1 cellular context compared by ENCODE assay signal in genomic region chr9:137086531-137087408, GRCh38.
TF ChIP-seq lines count a peak whose summit lies in the region.

Gene MAN1B1 (plus strand): TSS chr9:137086985. CDS start chr9:137087000, 15 bp downstream.

TF ChIP-seq in HepG2, 621 proteins besides CTCF, POLR2A, EP300 and RAD21 (continued from another document and continues in another):
- peak; percentile 76 for TF ChIP-seq USF2 (IDR thresholded peaks at IDR 0.05; ENCODE audit: low read depth, low read length)
- TF ChIP-seq USF2 (CRISPR knock-in tag; IDR thresholded peaks at IDR 0.05; ENCODE audit: borderline replicate concordance), result peak; percentile 85
- no peak for TF ChIP-seq PPARG (CRISPR knock-in tag; conservative IDR thresholded peaks at IDR 0.05)
- peak; percentile 31; the same call in 1 of the 2 replicates for TF ChIP-seq TOPORS (CRISPR knock-in tag; IDR thresholded peaks at IDR 0.05)
- peak; percentile 86 for TF ChIP-seq ZGPAT (CRISPR knock-in tag; IDR thresholded peaks at IDR 0.05)
- peak; percentile 28; the same call in 1 of the 2 replicates for TF ChIP-seq ZBTB21 (CRISPR knock-in tag; IDR thresholded peaks at IDR 0.05)
- TF ChIP-seq ZNF331 (CRISPR knock-in tag; IDR thresholded peaks at IDR 0.05), result peak; percentile 63
- peak; percentile 45 for TF ChIP-seq HBP1 (CRISPR knock-in tag; IDR thresholded peaks at IDR 0.05; ENCODE audit: low read depth)
- TF ChIP-seq CENPBD1 (CRISPR knock-in tag; IDR thresholded peaks at IDR 0.05; ENCODE audit: borderline replicate concordance, low read depth), result no peak
- peak; percentile 89; the same call in 1 of the 2 replicates for TF ChIP-seq FOXK1 (CRISPR knock-in tag; IDR thresholded peaks at IDR 0.05; ENCODE audit: borderline replicate concordance, low read depth)
- no peak for TF ChIP-seq NR3C1 (CRISPR knock-in tag; IDR thresholded peaks at IDR 0.05)
- TF ChIP-seq MYC (CRISPR knock-in tag; IDR thresholded peaks at IDR 0.05; ENCODE audit: borderline replicate concordance), result peak; percentile 99
- TF ChIP-seq ESRRA (CRISPR knock-in tag; IDR thresholded peaks at IDR 0.05; ENCODE audit: low read depth), result peak; percentile 26
- peak; percentile 61; the same call in 1 of the 2 replicates for TF ChIP-seq ELF1 (CRISPR knock-in tag; IDR thresholded peaks at IDR 0.05)
- TF ChIP-seq FOXJ3 (CRISPR knock-in tag; IDR thresholded peaks at IDR 0.05; ENCODE audit: borderline replicate concordance), result peak; percentile 72; the same call in 1 of the 2 replicates
- TF ChIP-seq MTERF4 (CRISPR knock-in tag; IDR thresholded peaks at IDR 0.05), result peak; percentile 57; the same call in 1 of the 2 replicates
- peak; percentile 47; the same call in 1 of the 2 replicates for TF ChIP-seq ZNF317 (CRISPR knock-in tag; IDR thresholded peaks at IDR 0.05)
- TF ChIP-seq RFX5 (IDR thresholded peaks at IDR 0.05; ENCODE audit: low read depth, low read length), result peak; percentile 42; the same call in 1 of the 2 replicates
- TF ChIP-seq ZFP36L1 (CRISPR knock-in tag; IDR thresholded peaks at IDR 0.05), result 0 out of 2 replicates have a peak, but pooled peaks have one; percentile 71
- TF ChIP-seq GABPB1 (CRISPR knock-in tag; IDR thresholded peaks at IDR 0.05), result peak; percentile 81
- 0 out of 2 replicates have a peak, but pooled peaks have one; percentile 15 for TF ChIP-seq CCDC6 (CRISPR knock-in tag; IDR thresholded peaks at IDR 0.05)
- no peak for TF ChIP-seq AFF4 (CRISPR knock-in tag; IDR thresholded peaks at IDR 0.05)
- no peak for TF ChIP-seq MLLT10 (CRISPR knock-in tag; IDR thresholded peaks at IDR 0.05)
- TF ChIP-seq PITX1 (CRISPR knock-in tag; IDR thresholded peaks at IDR 0.05), result no peak; the same call in 1 of the 2 replicates
- TF ChIP-seq TOE1 (CRISPR knock-in tag; IDR thresholded peaks at IDR 0.05), result no peak
- TF ChIP-seq ZNF136 (CRISPR knock-in tag; IDR thresholded peaks at IDR 0.05; ENCODE audit: low read depth), result 0 out of 2 replicates have a peak, but pooled peaks have one; percentile 68
- peak; percentile 72 for TF ChIP-seq HDAC1 (CRISPR knock-in tag; IDR thresholded peaks at IDR 0.05)
- TF ChIP-seq ZNF235 (CRISPR knock-in tag; IDR thresholded peaks at IDR 0.05; ENCODE audit: borderline replicate concordance), result peak; percentile 66; the same call in 1 of the 2 replicates
- TF ChIP-seq ZNF230 (CRISPR knock-in tag; IDR thresholded peaks at IDR 0.05), result 0 out of 2 replicates have a peak, but pooled peaks have one; percentile 14
- peak; percentile 36; the same call in 1 of the 2 replicates for TF ChIP-seq ETV5 (CRISPR knock-in tag; IDR thresholded peaks at IDR 0.05; ENCODE audit: borderline replicate concordance)
- TF ChIP-seq ZSCAN9 (CRISPR knock-in tag; IDR thresholded peaks at IDR 0.05; ENCODE audit: borderline replicate concordance), result 0 out of 2 replicates have a peak, but pooled peaks have one; percentile 62
- TF ChIP-seq EHMT2 (IDR thresholded peaks at IDR 0.05; ENCODE audit: borderline replicate concordance, low read depth, low read length), result no peak
- no peak for TF ChIP-seq TEAD2 (CRISPR knock-in tag; IDR thresholded peaks at IDR 0.05)
- no peak for TF ChIP-seq LBX2 (CRISPR knock-in tag; IDR thresholded peaks at IDR 0.05; ENCODE audit: borderline replicate concordance)
- no peak for TF ChIP-seq AKAP8 (CRISPR knock-in tag; IDR thresholded peaks at IDR 0.05)
- TF ChIP-seq SRSF1 (optimal IDR thresholded peaks at IDR 0.05; ENCODE audit: low read depth, low read length), result no peak
- TF ChIP-seq GZF1 (CRISPR knock-in tag; IDR thresholded peaks at IDR 0.05), result no peak; the same call in 1 of the 2 replicates
- no peak for TF ChIP-seq PREB (CRISPR knock-in tag; IDR thresholded peaks at IDR 0.05)
- TF ChIP-seq ZHX2 (IDR thresholded peaks at IDR 0.05; ENCODE audit: low read depth), result peak; percentile 72; the same call in 1 of the 2 replicates
- TF ChIP-seq ZHX2 (CRISPR knock-in tag; IDR thresholded peaks at IDR 0.05; ENCODE audit: borderline replicate concordance), result no peak
- TF ChIP-seq ZNF431 (CRISPR knock-in tag; IDR thresholded peaks at IDR 0.05; ENCODE audit: borderline replicate concordance, low read depth), result 0 out of 2 replicates have a peak, but pooled peaks have one; percentile 9
- no peak for TF ChIP-seq LCORL (IDR thresholded peaks at IDR 0.05)
- peak; percentile 59 for TF ChIP-seq LCORL (CRISPR knock-in tag; IDR thresholded peaks at IDR 0.05)
- TF ChIP-seq ZNF773 (CRISPR knock-in tag; IDR thresholded peaks at IDR 0.05; ENCODE audit: borderline replicate concordance), result 0 out of 2 replicates have a peak, but pooled peaks have one; percentile 37
